Comparison of ENCODE assay signal across 28 cellular contexts in the genomic region with DNA sequence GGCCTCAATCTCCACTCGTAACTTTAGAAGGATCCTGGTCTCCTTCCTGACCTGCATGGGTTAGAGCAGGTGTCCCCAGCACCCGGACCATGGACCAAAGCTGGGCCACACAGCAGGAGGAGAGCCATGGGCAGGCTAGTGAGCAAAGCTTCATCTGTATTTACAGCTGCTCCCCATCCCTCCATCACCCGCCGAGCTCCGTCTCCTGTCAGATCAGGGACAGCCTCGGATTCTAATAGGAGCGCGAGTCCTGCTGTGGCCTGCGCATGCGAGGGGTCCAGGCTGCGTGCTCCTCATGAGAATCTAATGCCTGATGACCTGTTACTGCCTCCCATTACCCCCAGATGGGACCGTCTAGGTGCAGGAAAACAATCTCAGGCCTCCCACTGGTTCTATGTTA.
"Had no signal": no experiment of that assay in that cellular context is flagged by ENCODE, and none has a peak within 500 bp of the region (broad histone marks: within the 10 kb centered on the region; RNA-seq: fewer than 3 reads in every experiment).

No MANE protein-coding gene starts in this region.

- H3K27ac ChIP-seq: lower lobe of right lung, neural progenitor cell, ovary, prostate gland, testis, thyroid gland, transverse colon, uterus had no signal

- DNase-seq: hippocampal formation; kidney glomerular epithelial cell; left cardiac atrium; left ventricle myocardium superior; lower lobe of right lung; mammary epithelial cell; mesenchymal stem cell; naive B cell; natural killer cell; nephron progenitor cell; ovary; retina; right cardiac atrium; stimulated activated CD4-positive, alpha-beta T cell treated with anti-CD3 and anti-CD28 coated beads, Interleukin-1b, Interleukin-23, amount 100 ng/mL, for 48 hours; stimulated activated CD4-positive, alpha-beta T cell treated with anti-CD3 and anti-CD28 coated beads, Interleukin-2, amount 100 ng/mL, for 48 hours; stimulated activated CD4-positive, alpha-beta T cell treated with anti-CD3 and anti-CD28 coated beads, Interleukin-4, amount 100 ng/mL, for 4 hours; stimulated activated CD8-positive, alpha-beta memory T cell treated with anti-CD3 and anti-CD28 coated beads, Interleukin-4, amount 100 ng/mL, for 48 hours; stimulated activated naive CD4-positive, alpha-beta T cell treated with Interleukin-2 at 50 U/mL for 16 hours; stimulated activated naive CD8-positive, alpha-beta T cell treated with anti-CD3 and anti-CD28 coated beads, Interleukin-15, amount 100 ng/mL, for 72 hours; testis; thyroid gland; transverse colon; uterus had no signal

- H3K9ac ChIP-seq: neural progenitor cell had no signal

- H3K4me1 ChIP-seq: lower lobe of right lung, prostate gland, testis, thyroid gland, transverse colon, uterus had no signal

- ATAC-seq: left cardiac atrium; left lobe of liver; left ventricle myocardium superior; lower lobe of right lung; natural killer cell; right cardiac atrium; stimulated activated memory B cell treated with anti-CD40 and anti-IgM and Interleukin-4, amounts not matched to agents 10 μg/mL and 1 μg/mL and 100 μg/mL, for 72 hours; stimulated activated naive CD8-positive, alpha-beta T cell treated with anti-CD3 and anti-CD28 coated beads, Interleukin-15, amount 100 ng/mL, for 72 hours had no signal

- H3K4me2 ChIP-seq: neural progenitor cell, smooth muscle cell had no signal

- H2AFZ ChIP-seq: neural progenitor cell had no signal

- H3K27me3 ChIP-seq: neural progenitor cell, ovary, testis, thyroid gland, transverse colon, uterus had no signal

- H3K9me3 ChIP-seq: lower lobe of right lung, ovary, prostate gland, testis, thyroid gland, transverse colon, uterus had no signal

- H3K4me3 ChIP-seq: lower lobe of right lung, neural progenitor cell, ovary, prostate gland, smooth muscle cell, testis, thyroid gland, transverse colon, uterus had no signal

- H3K36me3 ChIP-seq: lower lobe of right lung, neural progenitor cell, ovary, prostate gland, thyroid gland, transverse colon, uterus had no signal
